1 cellular context compared by ENCODE assay signal in genomic region chr15:33837294-33837693, GRCh38.
TF ChIP-seq lines count a peak whose summit lies in the region.

No MANE protein-coding gene starts in this region.

TF ChIP-seq in HepG2, 621 proteins besides CTCF, POLR2A, EP300 and RAD21 (continued from another document):
- TF ChIP-seq FLYWCH1 (CRISPR knock-in tag; IDR thresholded peaks at IDR 0.05) (no peak), HOXA7 (CRISPR knock-in tag; IDR thresholded peaks at IDR 0.05) (no peak), ZNF770 (CRISPR knock-in tag; IDR thresholded peaks at IDR 0.05) (no peak), DMAP1 (CRISPR knock-in tag; IDR thresholded peaks at IDR 0.05) (no peak), GATAD1 (CRISPR knock-in tag; IDR thresholded peaks at IDR 0.05) (no peak)
TF ChIP-seq in HepG2: peak in this region for 0.
